In genomic region chr11:128643661-128644060, GRCh38 we compare ENCODE assay signal across 19 cellular contexts. TPM values are rescaled to one million over a fixed set of nuclear protein-coding genes. Genes with fewer than 3 reads are reported as not detected.
A peak's percentile ranks its signal among the peaks of the same experiment; 100 is the strongest.
DNase-seq lines count a peak whose midpoint lies in the region; ATAC-seq, FAIRE-seq and TF ChIP-seq lines count a peak whose summit lies in the region.
"Had no signal": no experiment of that assay in that cellular context is flagged by ENCODE, and none has a peak within 500 bp of the region (broad histone marks: within the 10 kb centered on the region; RNA-seq: fewer than 3 reads in every experiment).

No MANE protein-coding gene starts in this region.

- H3K79me1 ChIP-seq in H1 (ENCODE audit: low read depth, low read length), result no peaks in the 10 kb centered on the region

- H3K4me1 ChIP-seq in HepG2 (ENCODE audit: insufficient read depth, low read length) (no peaks in the 10 kb centered on the region), right lobe of liver (no peaks in the 10 kb centered on the region), H1 (replicated peaks in 1 of 4; ENCODE audit: control insufficient read depth in 3 of 4, insufficient read depth in 4 of 4, low read length in 3 of 4) (no peaks in the 10 kb centered on the region), upper lobe of right lung (no peaks in the 10 kb centered on the region), psoas muscle (no peaks in the 10 kb centered on the region)

- H3K27me3 ChIP-seq in HepG2 (ENCODE audit: control insufficient read depth in 1 of 2, insufficient read depth in 2 of 2, low read length in 2 of 2) (no peaks in the 10 kb centered on the region; a peak in 1 of 5 replicates), right lobe of liver (no peaks in the 10 kb centered on the region), H1 (replicated peaks in 1 of 4; ENCODE audit: control insufficient read depth in 3 of 4, extremely low read depth in 1 of 4, insufficient read depth in 3 of 4, low read length in 3 of 4) (no peaks in the 10 kb centered on the region), upper lobe of right lung (no peaks in the 10 kb centered on the region), psoas muscle (ENCODE audit: insufficient read depth in 3 of 3, low read length in 2 of 3) (peaks cover 0 to 8% (median 0%) of the 10 kb centered on the region in 3 donors)

- H3K23ac ChIP-seq in H1 (ENCODE audit: insufficient read length), result no peak overlapping the region

- no peaks in the 10 kb centered on the region for H3K4me1 Mint-ChIP-seq in type B pancreatic cell (ENCODE audit: unreplicated experiment)

- 16% methylated on average over 7 of the region's 8 CpGs for WGBS in HepG2 (ENCODE audit: low lambda C conversion rate)
- WGBS in right lobe of liver (ENCODE audit: insufficient coverage, low coverage, low lambda C conversion rate, missing lambda C conversion rate), result 94% methylated on average over 3 of the region's 8 CpGs
- 72% methylated on average over 8 of the region's 8 CpGs; no CpG with 5 or more reads in 1 of the 2 experiments for whole genome bisulfite sequencing in H1 (ENCODE audit: extremely low coverage in 1 of 2, insufficient coverage in 1 of 2, insufficient read length in 1 of 2, insufficient replicate concordance in 2 of 2, low coverage in 1 of 2, low lambda C conversion rate in 2 of 2, missing lambda C conversion rate in 1 of 2), 2 experiments
- WGBS in psoas muscle, 3 donors, result 84 to 94% (median 87%) methylated on average over 8 of the region's 8 CpGs

- H4K5ac ChIP-seq in H1 (ENCODE audit: insufficient read length, low read depth, low read length), result no peak overlapping the region

- H2BK5ac ChIP-seq in H1 (ENCODE audit: low read depth, low read length), result no peak overlapping the region

- no peak for DNase-seq in HepG2 (ENCODE audit: low spot score)
- DNase-seq in right lobe of liver, result no peak
- DNase-seq in RPMI7951 (ENCODE audit: low read depth), result peak; percentile 15
- no peak for DNase-seq in H1 (ENCODE audit: low read depth in 1 of 2, low spot score in 2 of 2)
- DNase-seq in upper lobe of right lung, result no peak
- DNase-seq in type B pancreatic cell (ENCODE audit: extremely low spot score, unreplicated experiment), result no peak
- no peak for DNase-seq in SKM-1 (lab: John Stamatoyannopoulos, UW; ENCODE audit: unreplicated experiment)
- DNase-seq in psoas muscle, result no peak
- DNase-seq: activated gamma-delta T cell treated with Interleukin-2 at 50 U/mL for 16 hours; GF-D8; HCEC 1CT; left colon; NCI-H226; occipital lobe; stimulated activated CD4-positive, alpha-beta T cell treated with anti-CD3 and anti-CD28 coated beads, Interleukin-2, amount 100 ng/mL, for 24 hours; T-helper 2 cell had no signal

- H3K14ac ChIP-seq in H1 (ENCODE audit: insufficient read length), result no peak overlapping the region

- H3K9ac ChIP-seq in HepG2 (ENCODE audit: insufficient read depth, low read depth, low read length) (no peak overlapping the region), H1 (replicated peaks in 1 of 4; ENCODE audit: extremely low read depth in 1 of 4, low read depth in 3 of 4, low read length in 3 of 4) (no peak overlapping the region)

- no peak overlapping the region for H3K4me3 ChIP-seq in HepG2 (replicated peaks in 1 of 3; ENCODE audit: insufficient read depth in 1 of 3, low read depth in 2 of 3, low read length in 3 of 3)
- no peak overlapping the region for H3K4me3 ChIP-seq in right lobe of liver
- no peak overlapping the region for H3K4me3 ChIP-seq in H1 (ENCODE audit: extremely low read depth in 1 of 4, insufficient read depth in 2 of 4, low read depth in 3 of 4, low read length in 4 of 4)
- H3K4me3 ChIP-seq in upper lobe of right lung, result no peak overlapping the region
- H3K4me3 ChIP-seq in psoas muscle, result no peak overlapping the region
- H3K4me3 ChIP-seq: coronary artery had no signal

- H3K27ac ChIP-seq in HepG2 (ENCODE audit: extremely low read length, insufficient read depth, low read length) (no peak overlapping the region), right lobe of liver (no peak overlapping the region), H1 (ENCODE audit: low read depth, low read length) (no peak overlapping the region), upper lobe of right lung (no peak overlapping the region), psoas muscle (no peak overlapping the region)
- H3K27ac ChIP-seq: coronary artery had no signal

- no peak for FAIRE-seq in HepG2 (lab: Jason Lieb, UNC)
- FAIRE-seq in H1 (lab: Jason Lieb, UNC), result peak; percentile 13
- FAIRE-seq: frontal cortex had no signal

- no peak for TF ChIP-seq POLR2A in HepG2 (IDR thresholded peaks at IDR 0.05; ENCODE audit: insufficient read depth in 1 of 2, low read depth in 2 of 2, low read length in 2 of 2)
- no peak for TF ChIP-seq POLR2A in right lobe of liver (IDR thresholded peaks at IDR 0.05)
- no peak for TF ChIP-seq POLR2A in H1 (IDR thresholded peaks at IDR 0.05; ENCODE audit: control extremely low read depth in 1 of 2, low read depth in 2 of 2, low read length in 2 of 2)

- no peak overlapping the region for H2AFZ ChIP-seq in HepG2 (ENCODE audit: low read length)
- H2AFZ ChIP-seq in H1 (ENCODE audit: low read length), result 0 out of 2 replicates have a peak overlapping the region, but pooled peaks have one; percentile 36

- H3K4me2 ChIP-seq in HepG2 (ENCODE audit: low read depth, low read length) (no peak overlapping the region), H1 (ENCODE audit: insufficient read depth in 1 of 2, low read depth in 2 of 2, low read length in 2 of 2) (no peak overlapping the region)

- no peak overlapping the region for H3K4me3 Mint-ChIP-seq in type B pancreatic cell

- no peak overlapping the region for H3K56ac ChIP-seq in H1 (replicated peaks; ENCODE audit: insufficient read length, low read depth, low read length)

- no peaks in the 10 kb centered on the region for H3K79me2 ChIP-seq in HepG2 (ENCODE audit: insufficient read depth, low read length)
- H3K79me2 ChIP-seq in H1 (ENCODE audit: control insufficient read depth in 1 of 2, insufficient read depth in 2 of 2, low read length in 2 of 2), result no peaks in the 10 kb centered on the region

- TF ChIP-seq EP300 in HepG2 (IDR thresholded peaks at IDR 0.05; ENCODE audit: low read depth in 2 of 2, low read length in 2 of 2) (no peak), HepG2 (CRISPR knock-in tag; IDR thresholded peaks at IDR 0.05; ENCODE audit: borderline replicate concordance) (no peak), H1 (IDR thresholded peaks at IDR 0.05; ENCODE audit: borderline replicate concordance in 1 of 2, low read depth in 2 of 2, low read length in 2 of 2) (no peak)

- no peak overlapping the region for H4K91ac ChIP-seq in H1 (replicated peaks; ENCODE audit: insufficient read length, low read length)

- no peak overlapping the region for H2BK12ac ChIP-seq in H1 (ENCODE audit: low read depth, low read length)

- H3K36me3 Mint-ChIP-seq in type B pancreatic cell, result no peaks in the 10 kb centered on the region

- BruUV-seq in HepG2 (replicated peaks; lab: Mats Ljungman, UMichigan), result no TSS peak

- no peaks in the 10 kb centered on the region for H3K27me3 Mint-ChIP-seq in type B pancreatic cell

- TF ChIP-seq CTCF in HepG2 (CRISPR knock-in tag; IDR thresholded peaks at IDR 0.05) (no peak), right lobe of liver (IDR thresholded peaks at IDR 0.05) (no peak), H1 (IDR thresholded peaks at IDR 0.05; ENCODE audit: control extremely low read depth in 1 of 3, insufficient read depth in 1 of 3, low read depth in 1 of 3, low read length in 3 of 3) (peak; percentile 43 to 65 (median 62)), upper lobe of right lung (IDR thresholded peaks at IDR 0.05) (no peak), type B pancreatic cell (conservative IDR thresholded peaks at IDR 0.05) (no peak), psoas muscle (IDR thresholded peaks at IDR 0.05) (no peak)

- H3K9me3 ChIP-seq in HepG2 (ENCODE audit: low read length) (no peaks in the 10 kb centered on the region), right lobe of liver (no peaks in the 10 kb centered on the region), H1 (ENCODE audit: insufficient read depth in 2 of 2, low read depth in 1 of 2, low read length in 1 of 2) (no peaks in the 10 kb centered on the region), upper lobe of right lung (no peaks in the 10 kb centered on the region), psoas muscle (no peaks in the 10 kb centered on the region)

- no peaks in the 10 kb centered on the region for H4K20me1 ChIP-seq in HepG2 (ENCODE audit: insufficient read depth, low read length)
- no peaks in the 10 kb centered on the region for H4K20me1 ChIP-seq in H1 (replicated peaks in 1 of 2; ENCODE audit: control insufficient read depth in 1 of 2, insufficient read depth in 2 of 2, low read length in 2 of 2)

- H3K36me3 ChIP-seq in HepG2 (replicated peaks in 1 of 2; ENCODE audit: control insufficient read depth in 1 of 2, insufficient read depth in 2 of 2, low read length in 2 of 2) (no peaks in the 10 kb centered on the region), right lobe of liver (no peaks in the 10 kb centered on the region), H1 (ENCODE audit: control insufficient read depth in 2 of 4, insufficient read depth in 4 of 4, low read length in 3 of 4) (no peaks in the 10 kb centered on the region), upper lobe of right lung (no peaks in the 10 kb centered on the region), psoas muscle (ENCODE audit: insufficient read depth in 1 of 2, low read depth in 1 of 2) (no peaks in the 10 kb centered on the region)

- H3K4ac ChIP-seq in H1 (replicated peaks; ENCODE audit: insufficient read length, low read depth, low read length), result no peak overlapping the region

- peaks cover 9% of the 10 kb centered on the region for H3K9me3 Mint-ChIP-seq in type B pancreatic cell

- no peak overlapping the region for H3K27ac Mint-ChIP-seq in type B pancreatic cell

- CTCF ChIA-PET in HepG2 (lab: Yijun Ruan, JAX; ENCODE audit: low intra/inter-chr PET ratio, low total read pairs), result no interaction called here
- CTCF ChIA-PET in H1 (lab: Charles Lee; ENCODE audit: partially characterized antibody), result interaction anchor here (0.6 to 5.3 kb wide), 12 partner anchors 10 to 486 kb away, joined by 3 to 43 read pairs (median 6); no protein-coding TSS in a partner anchor

- H3K23me2 ChIP-seq in H1 (ENCODE audit: low read depth, low read length), result no peaks in the 10 kb centered on the region

- H2BK20ac ChIP-seq in H1 (ENCODE audit: low read length), result no peak overlapping the region

- intact Hi-C loops in HepG2 (cut with micrococcal nuclease; ENCODE audit: unreplicated experiment), result no loop called here
- intact Hi-C loops in right lobe of liver (cut with DNase I), result no loop called here
- intact Hi-C loops in upper lobe of right lung (cut with DNase I), result no loop called here
- intact Hi-C loops in psoas muscle (cut with DNase I), result no loop called here

- no peak for TF ChIP-seq RAD21 in HepG2 (CRISPR knock-in tag; IDR thresholded peaks at IDR 0.05)
- TF ChIP-seq RAD21 in H1 (IDR thresholded peaks at IDR 0.05 in 1 of 2, conservative IDR thresholded peaks at IDR 0.05 in 1 of 2; ENCODE audit: low read depth in 2 of 2, low read length in 2 of 2), result peak; percentile 49 to 51

- no peak overlapping the region for H3K18ac ChIP-seq in H1 (ENCODE audit: extremely low read depth, low read length)

- in situ Hi-C loops in HepG2 (cut with HindIII; ENCODE audit: extremely low pct_ligation_motif_present, low pct_unique_long_range_greater_than_20kb), result no loop called here

- ATAC-seq in HepG2, result peak; percentile 88
- no peak for ATAC-seq in right lobe of liver
- ATAC-seq in upper lobe of right lung, result peak; percentile 15
- ATAC-seq in psoas muscle, result no peak
- ATAC-seq: activated CD4-positive, CD25-positive, alpha-beta regulatory T cell treated with anti-CD3 and anti-CD28 coated beads, Interleukin-2, amount 50 U/mL, for 24 hours; left colon had no signal

- H2BK15ac ChIP-seq in H1 (ENCODE audit: low read length), result no peak overlapping the region

- H2BK120ac ChIP-seq in H1 (replicated peaks; ENCODE audit: low read depth, low read length), result no peak overlapping the region

- POLR2A ChIA-PET in HepG2 (lab: Yijun Ruan, JAX) (no interaction called here), H1 (lab: Charles Lee; ENCODE audit: partially characterized antibody) (no interaction called here)

- no peak overlapping the region for H2AK5ac ChIP-seq in H1 (ENCODE audit: low read depth, low read length)

- no peak overlapping the region for H4K8ac ChIP-seq in H1 (ENCODE audit: extremely low read depth, insufficient read depth, low read length)

RNA-seq across cellular contexts. Expression of gene FLI1, which starts 50.2 kb away (rescaled TPM):
- not detected in 2 replicates for total RNA-seq in HepG2 (2016; rRNA removed; fragmentation: Illumina TruSeq; extraction: Trizol)
- total RNA-seq in HepG2 (2016; cell fraction: cytosol; rRNA removed; fragmentation: Illumina TruSeq; extraction: Trizol; ENCODE audit: low read depth), result not detected in 2 replicates
- total RNA-seq in HepG2 (2016; cell fraction: insoluble cytoplasmic fraction; rRNA removed; fragmentation: Illumina TruSeq; extraction: Trizol), result not detected in 2 replicates
- not detected in 2 replicates for total RNA-seq in HepG2 (2016; cell fraction: membrane; rRNA removed; fragmentation: Illumina TruSeq; extraction: Trizol)
- total RNA-seq in HepG2 (2016; cell fraction: nucleus; rRNA removed; fragmentation: Illumina TruSeq; extraction: Trizol), result not detected in 2 replicates
- polyA plus RNA-seq in HepG2 (2011; rRNA removed), result not detected in 2 replicates
- polyA plus RNA-seq in HepG2 (2011; cell fraction: cytosol; rRNA removed), result not detected in 2 replicates
- not detected in 2 replicates for polyA plus RNA-seq in HepG2 (2011; cell fraction: nucleus; rRNA removed)
- not detected in 2 replicates for polyA plus RNA-seq in HepG2 (2012)
- polyA plus RNA-seq in HepG2 (2016; cell fraction: cytosol; fragmentation: Illumina TruSeq; extraction: Trizol; ENCODE audit: low read depth), result not detected in 2 replicates
- polyA plus RNA-seq in HepG2 (2016; cell fraction: insoluble cytoplasmic fraction; fragmentation: Illumina TruSeq; extraction: Trizol; ENCODE audit: low read depth), result not detected in 2 replicates
- polyA plus RNA-seq in HepG2 (2016; cell fraction: membrane; fragmentation: Illumina TruSeq; extraction: Trizol; ENCODE audit: low read depth), result not detected in 2 replicates
- not detected in 2 replicates for polyA plus RNA-seq in HepG2 (2016; cell fraction: nucleus; fragmentation: Illumina TruSeq; extraction: Trizol; ENCODE audit: insufficient read depth, low read depth)
- polyA minus RNA-seq in HepG2 (2011; rRNA and poly(A)+ RNA removed; ENCODE audit: low replicate concordance), result not detected in 2 replicates
- not detected in 2 replicates for polyA minus RNA-seq in HepG2 (2011; cell fraction: cytosol; rRNA and poly(A)+ RNA removed)
- not detected in 2 replicates for polyA minus RNA-seq in HepG2 (2011; cell fraction: nucleus; rRNA and poly(A)+ RNA removed)
- 1 to 10 TPM; 3.8 to 7.9 (median 6.2) TPM for total RNA-seq in right lobe of liver
- 4.8 and 7.4 TPM in 2 replicates for total RNA-seq in RPMI7951 (2014; rRNA removed; shearing (Covaris generic))
- 0.22 and 0.29 TPM in 2 replicates for total RNA-seq in H1 (2021; fragmentation: NEBNext Ultra II Directional; extraction: Animal tissue kit (Norgen Biotek cat#: 25700))
- polyA plus RNA-seq in H1 (2011; rRNA removed), result 0.18 and 0.30 TPM in 2 replicates
- polyA plus RNA-seq in H1 (2011; cell fraction: cytosol; rRNA removed), result 0.21 TPM
- polyA plus RNA-seq in H1 (2011; cell fraction: nucleus; rRNA removed), result 0.14 TPM
- polyA plus RNA-seq in H1 (2012, experiment 1 of 2), result 0.15 to 0.58 TPM (median 0.43 TPM) in 3 of 4 replicates, not detected in the other
- 0.04 TPM for polyA plus RNA-seq in H1 (2012, experiment 2 of 2)
- polyA plus RNA-seq in H1 (2013, experiment 1 of 2), result 0.18 TPM
- polyA plus RNA-seq in H1 (2013, experiment 2 of 2), result 0.24 TPM
- 0.38 and 1.5 TPM in 2 replicates for polyA minus RNA-seq in H1 (2011; rRNA and poly(A)+ RNA removed)
- not detected for polyA minus RNA-seq in H1 (2011; cell fraction: cytosol; rRNA and poly(A)+ RNA removed)
- 0.50 TPM for polyA minus RNA-seq in H1 (2011; cell fraction: nucleus; rRNA and poly(A)+ RNA removed)
- 69.7 TPM for total RNA-seq in upper lobe of right lung
- 2.4 and 20.2 TPM in 2 replicates for total RNA-seq in type B pancreatic cell (ENCODE audit: low replicate concordance)
- 10 to 100 TPM in 3 of 4 donors, 1 to 10 TPM in 1; 8.8 to 13.1 (median 12.7) TPM for total RNA-seq in psoas muscle
- polyA plus RNA-seq in psoas muscle, result 1 to 10 TPM; 3.3 to 5.5 (median 5.2) TPM

RNA-seq across cellular contexts. Expression of gene ETS1, which starts 56.3 kb away (rescaled TPM):
- total RNA-seq in HepG2 (2016; rRNA removed; fragmentation: Illumina TruSeq; extraction: Trizol) (0.18 and 0.20 TPM in 2 replicates), right lobe of liver (10 to 100 TPM; 14.2 to 37.2 (median 23.3) TPM), upper lobe of right lung (121 TPM), type B pancreatic cell (ENCODE audit: low replicate concordance) (14.6 and 40.6 TPM in 2 replicates), psoas muscle (10 to 100 TPM; 19.3 to 32.4 (median 27.1) TPM)
- 0.09 and 0.10 TPM in 2 replicates for total RNA-seq in HepG2 (2016; cell fraction: cytosol; rRNA removed; fragmentation: Illumina TruSeq; extraction: Trizol; ENCODE audit: low read depth)
- 0.25 and 0.26 TPM in 2 replicates for total RNA-seq in HepG2 (2016; cell fraction: insoluble cytoplasmic fraction; rRNA removed; fragmentation: Illumina TruSeq; extraction: Trizol)
- total RNA-seq in HepG2 (2016; cell fraction: membrane; rRNA removed; fragmentation: Illumina TruSeq; extraction: Trizol), result 0.09 and 0.14 TPM in 2 replicates
- 0.12 and 0.13 TPM in 2 replicates for total RNA-seq in HepG2 (2016; cell fraction: nucleus; rRNA removed; fragmentation: Illumina TruSeq; extraction: Trizol)
- polyA plus RNA-seq in HepG2 (2011; rRNA removed) (0.12 and 0.34 TPM in 2 replicates), H1 (2011; rRNA removed) (10.0 and 10.7 TPM in 2 replicates), psoas muscle (10 to 100 TPM in 2 of 3 donors, 1 to 10 TPM in 1; 8.5 to 13.9 (median 12.6) TPM)
- polyA plus RNA-seq in HepG2 (2011; cell fraction: cytosol; rRNA removed), result 0.21 TPM in 2 replicates
- polyA plus RNA-seq in HepG2 (2011; cell fraction: nucleus; rRNA removed), result 0.14 and 0.26 TPM in 2 replicates
- polyA plus RNA-seq in HepG2 (2012), result 0.25 and 0.81 TPM in 2 replicates
- polyA plus RNA-seq in HepG2 (2016; cell fraction: cytosol; fragmentation: Illumina TruSeq; extraction: Trizol; ENCODE audit: low read depth), result not detected in 2 replicates
- 0.21 and 0.23 TPM in 2 replicates for polyA plus RNA-seq in HepG2 (2016; cell fraction: insoluble cytoplasmic fraction; fragmentation: Illumina TruSeq; extraction: Trizol; ENCODE audit: low read depth)
- 0.03 and 0.06 TPM in 2 replicates for polyA plus RNA-seq in HepG2 (2016; cell fraction: membrane; fragmentation: Illumina TruSeq; extraction: Trizol; ENCODE audit: low read depth)
- polyA plus RNA-seq in HepG2 (2016; cell fraction: nucleus; fragmentation: Illumina TruSeq; extraction: Trizol; ENCODE audit: insufficient read depth, low read depth), result 0.17 and 0.18 TPM in 2 replicates
- polyA minus RNA-seq in HepG2 (2011; rRNA and poly(A)+ RNA removed; ENCODE audit: low replicate concordance), result 0.08 and 8.3 TPM in 2 replicates
- 0.44 and 0.49 TPM in 2 replicates for polyA minus RNA-seq in HepG2 (2011; cell fraction: cytosol; rRNA and poly(A)+ RNA removed)
- 0.62 and 0.64 TPM in 2 replicates for polyA minus RNA-seq in HepG2 (2011; cell fraction: nucleus; rRNA and poly(A)+ RNA removed)
- total RNA-seq in RPMI7951 (2014; rRNA removed; shearing (Covaris generic)), result 33.1 and 40.0 TPM in 2 replicates
- total RNA-seq in H1 (2021; fragmentation: NEBNext Ultra II Directional; extraction: Animal tissue kit (Norgen Biotek cat#: 25700)), result 33.7 and 35.3 TPM in 2 replicates
- 10.7 TPM for polyA plus RNA-seq in H1 (2011; cell fraction: cytosol; rRNA removed)
- 9.4 TPM for polyA plus RNA-seq in H1 (2011; cell fraction: nucleus; rRNA removed)
- 10.8 to 21.3 TPM (median 13.8 TPM) in 4 replicates for polyA plus RNA-seq in H1 (2012, experiment 1 of 2)
- 2.2 TPM for polyA plus RNA-seq in H1 (2012, experiment 2 of 2)
- 19.4 TPM for polyA plus RNA-seq in H1 (2013, experiment 1 of 2)
- polyA plus RNA-seq in H1 (2013, experiment 2 of 2), result 18.6 TPM
- 23.9 and 26.2 TPM in 2 replicates for polyA minus RNA-seq in H1 (2011; rRNA and poly(A)+ RNA removed)
- 8.1 TPM for polyA minus RNA-seq in H1 (2011; cell fraction: cytosol; rRNA and poly(A)+ RNA removed)
- 26.0 TPM for polyA minus RNA-seq in H1 (2011; cell fraction: nucleus; rRNA and poly(A)+ RNA removed)

Comparison
In these comparisons a context has a peak if more than half of its experiments do, and no peak if none do; other contexts are left out.
1. ATAC-seq: peak in HepG2 (single experiment) and upper lobe of right lung (single experiment); none in right lobe of liver (0 of 4) and psoas muscle (0 of 4).
2. RNA of gene ETS1, which starts 56.3 kb away (total RNA-seq): 121 TPM in upper lobe of right lung (single experiment), 14.6 to 40.6 TPM in type B pancreatic cell, 33.1 to 40.0 TPM in RPMI7951, 33.7 to 35.3 TPM in H1, 19.3 to 32.4 TPM in psoas muscle and 14.2 to 37.2 TPM in right lobe of liver; 0.09 to 0.26 TPM in HepG2; every median in the first group is over 10 times any median in the second.
3. CTCF ChIP-seq: peak in H1 (3 of 3); none in HepG2 (single experiment), right lobe of liver (0 of 4), upper lobe of right lung (single experiment), type B pancreatic cell (single experiment) and psoas muscle (single experiment).
4. Of the 41 proteins assayed by ChIP-seq in both HepG2 and H1: peak only in HepG2: none; only in H1: CTCF and RAD21; in both: none; in neither: 39.